Comparison of ENCODE assay signal across 7 cellular contexts in genomic region chr14:89429206-89430091, GRCh38. TPM values are rescaled to one million over a fixed set of nuclear protein-coding genes. Genes with fewer than 3 reads are reported as not detected.
DNase-seq lines count a peak whose midpoint lies in the region; ATAC-seq and TF ChIP-seq lines count a peak whose summit lies in the region.

No MANE protein-coding gene starts in this region.

- DNase-seq in HL-60 (ENCODE audit: low read depth in 1 of 2, low spot score in 1 of 2) (peak in 1 of 2 experiments; percentile 52), NOMO-1 treated with DMSO at 0.1 percent for 48 hours (lab: John Stamatoyannopoulos, UW; ENCODE audit: unreplicated experiment) (peak; percentile 94), adrenal gland (peak in 1 of 7 donors; percentile 23), Calu3 (no peak)
- DNase-seq in stimulated activated CD4-positive, alpha-beta T cell treated with anti-CD3 and anti-CD28 coated beads, Interleukin-4, amount 100 ng/mL, for 1 hour = peak; percentile 59

- WGBS in adrenal gland, 4 donors = 35 to 40% (median 38%) methylated on average over 14 of the region's 14 CpGs

- H3K27ac Mint-ChIP-seq in Calu3 (ENCODE audit: unreplicated experiment) = no peak overlapping the region

- H3K4me1 ChIP-seq in adrenal gland (replicated peaks in 1 of 2) = peaks cover 14 to 32% of the 10 kb centered on the region in 2 donors

- CTCF ChIA-PET in Calu3 (lab: Charles Lee) = no interaction called here

- no peaks in the 10 kb centered on the region for H3K36me3 Mint-ChIP-seq in Calu3 (ENCODE audit: insufficient read depth, unreplicated experiment)

- TF ChIP-seq CTCF in HL-60 (IDR thresholded peaks at IDR 0.05; ENCODE audit: insufficient read depth, low read length) (no peak), adrenal gland (IDR thresholded peaks at IDR 0.05) (no peak), Calu3 (IDR thresholded peaks at IDR 0.05; ENCODE audit: unreplicated experiment) (no peak)

- no TSS peak for BruUV-seq in Calu3 (replicated peaks; lab: Mats Ljungman, UMichigan)

- no peaks in the 10 kb centered on the region for H3K27me3 Mint-ChIP-seq in Calu3 (ENCODE audit: unreplicated experiment)

- no peaks in the 10 kb centered on the region for H3K9me3 ChIP-seq in adrenal gland (replicated peaks in 1 of 3)

- H3K27me3 ChIP-seq in HL-60 (ENCODE audit: insufficient read depth, poor library complexity, severe bottlenecking) (no peaks in the 10 kb centered on the region), adrenal gland (no peaks in the 10 kb centered on the region), layer of hippocampus (ENCODE audit: control insufficient read depth, insufficient read depth, low read length) (no peaks in the 10 kb centered on the region)

- no peak overlapping the region for H3K4me3 Mint-ChIP-seq in Calu3 (ENCODE audit: low read depth, unreplicated experiment)

- no peaks in the 10 kb centered on the region for H3K36me3 ChIP-seq in adrenal gland (replicated peaks in 1 of 2)

- H3K4me3 ChIP-seq in HL-60 (replicated peaks; ENCODE audit: insufficient read depth, low read length) (no peak overlapping the region), adrenal gland (peak overlapping the region in 1 of 4 donors; percentile 62)

- no peaks in the 10 kb centered on the region for H3K9me3 Mint-ChIP-seq in Calu3 (ENCODE audit: low read depth, unreplicated experiment)

- no peak for TF ChIP-seq POLR2A in adrenal gland (IDR thresholded peaks at IDR 0.05)

- H3K4me1 Mint-ChIP-seq in Calu3 (ENCODE audit: low read depth, unreplicated experiment) = peaks cover 11% of the 10 kb centered on the region

- H3K27ac ChIP-seq in HL-60 (replicated peaks) (peak overlapping the region; percentile 52), adrenal gland (peak overlapping the region in 4 of 5 donors; percentile 52 to 86 (median 77)), layer of hippocampus (ENCODE audit: low read depth, low read length) (peak overlapping the region; percentile 84)

- no peak for ATAC-seq in GM18867 (IDR thresholded peaks at IDR 0.05; ENCODE audit: unreplicated experiment)

- intact Hi-C loops in adrenal gland (cut with DNase I) (loop anchor here in 1 of 2 donors (10.0 kb wide), 3 partner anchors 185 to 485 kb away; no protein-coding TSS in a partner anchor), Calu3 (cut with micrococcal nuclease; ENCODE audit: unreplicated experiment) (no loop called here)

RNA-seq across cellular contexts. Expression of gene FOXN3, which starts 12.4 kb away (rescaled TPM):
- total RNA-seq in adrenal gland (100 to 1,000 TPM in 6 of 8 donors, 10 to 100 TPM in 2; 62.2 to 131 (median 105) TPM), Calu3 (2022) (11.8 and 12.1 TPM in 2 replicates)
- 10 to 100 TPM; 10.7 to 33.9 (median 22.0) TPM for polyA plus RNA-seq in adrenal gland
